ENCODE assay signal across 10 cellular contexts in the genomic region with DNA sequence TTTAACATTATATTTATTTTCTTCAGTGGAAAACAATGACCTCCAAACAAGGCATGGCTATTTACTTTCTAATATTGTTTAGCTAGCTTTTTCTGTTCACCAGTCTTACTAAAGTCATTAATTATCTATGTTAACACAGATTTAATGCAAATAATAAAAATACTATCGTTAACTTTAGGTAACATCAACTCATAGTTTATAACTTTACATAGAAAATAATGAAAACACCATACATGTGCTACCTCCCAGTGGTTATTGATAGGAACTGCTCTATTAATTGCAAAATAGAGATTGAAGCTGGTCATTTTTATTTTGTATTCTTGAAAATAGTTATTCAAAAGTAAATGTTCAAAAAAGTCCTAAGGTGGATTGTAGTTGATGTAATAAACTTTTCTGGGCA.
A peak's percentile ranks its signal among the peaks of the same experiment; 100 is the strongest.
DNase-seq lines count a peak whose midpoint lies in the region; ATAC-seq and TF ChIP-seq lines count a peak whose summit lies in the region.
"Had no signal": no experiment of that assay in that cellular context is flagged by ENCODE, and none has a peak within 500 bp of the region (broad histone marks: within the 10 kb centered on the region; RNA-seq: fewer than 3 reads in every experiment).

No MANE protein-coding gene starts in this region.

- H3K4me1 ChIP-seq in left ventricle myocardium inferior = no peaks in the 10 kb centered on the region
- no peaks in the 10 kb centered on the region for H3K4me1 ChIP-seq in upper lobe of right lung
- no peaks in the 10 kb centered on the region for H3K4me1 ChIP-seq in ascending aorta

- peaks cover 3% of the 10 kb centered on the region for H3K9me3 ChIP-seq in left ventricle myocardium inferior (replicated peaks)
- no peaks in the 10 kb centered on the region for H3K9me3 ChIP-seq in upper lobe of right lung
- no peaks in the 10 kb centered on the region for H3K9me3 ChIP-seq in ascending aorta

- intact Hi-C loops in left ventricle myocardium inferior (cut with micrococcal nuclease) = loop anchor here (10.0 kb wide), 1 partner anchor 610 kb away; no protein-coding TSS in a partner anchor
- intact Hi-C loops in Right ventricle myocardium inferior (cut with DNase I) = loop anchor here (5.0 kb wide), 1 partner anchor 822 kb away; no protein-coding TSS in a partner anchor
- intact Hi-C loops in upper lobe of right lung (cut with DNase I) = no loop called here
- intact Hi-C loops in activated naive CD4-positive, alpha-beta T cell treated with anti-CD3 and anti-CD28 coated beads for 36 hours (cut with micrococcal nuclease) = loop anchor here (10.0 kb wide), 1 partner anchor 910 kb away; no protein-coding TSS in a partner anchor
- intact Hi-C loops in ascending aorta (cut with DNase I) = no loop called here

- H3K4me3 Mint-ChIP-seq in brain = no peak overlapping the region
- H3K4me3 Mint-ChIP-seq in activated naive CD4-positive, alpha-beta T cell treated with anti-CD3 and anti-CD28 coated beads for 36 hours = no peak overlapping the region

- H3K4me1 Mint-ChIP-seq in brain = no peaks in the 10 kb centered on the region
- H3K4me1 Mint-ChIP-seq in activated naive CD4-positive, alpha-beta T cell treated with anti-CD3 and anti-CD28 coated beads for 36 hours (ENCODE audit: low read depth) = no peaks in the 10 kb centered on the region

- DNase-seq in left ventricle myocardium inferior = no peak
- no peak for DNase-seq in Right ventricle myocardium inferior (ENCODE audit: missing footprints)
- DNase-seq in LNCaP clone FGC (ENCODE audit: low read depth) = no peak
- no peak for DNase-seq in upper lobe of right lung
- no peak for DNase-seq in activated naive CD4-positive, alpha-beta T cell treated with anti-CD3 and anti-CD28 coated beads for 36 hours
- DNase-seq in ascending aorta (ENCODE audit: low spot score in 2 of 2) = no peak
- DNase-seq: C1 segment of cervical spinal cord, NCI-H510A treated with DMSO at 0.1 percent for 48 hours had no signal

- ATAC-seq in Right ventricle myocardium inferior = no peak
- no peak for ATAC-seq in upper lobe of right lung
- no peak for ATAC-seq in GM18861 (IDR thresholded peaks at IDR 0.05; ENCODE audit: unreplicated experiment)

- no peaks in the 10 kb centered on the region for H3K36me3 Mint-ChIP-seq in brain
- no peaks in the 10 kb centered on the region for H3K36me3 Mint-ChIP-seq in activated naive CD4-positive, alpha-beta T cell treated with anti-CD3 and anti-CD28 coated beads for 36 hours (ENCODE audit: low read depth)

- H3K4me3 ChIP-seq in left ventricle myocardium inferior (no peak overlapping the region), LNCaP clone FGC (ENCODE audit: low read depth, low read length) (no peak overlapping the region), upper lobe of right lung (no peak overlapping the region), ascending aorta (no peak overlapping the region)

- H3K27ac Mint-ChIP-seq in brain = no peak overlapping the region
- no peak overlapping the region for H3K27ac Mint-ChIP-seq in activated naive CD4-positive, alpha-beta T cell treated with anti-CD3 and anti-CD28 coated beads for 36 hours

- H3K9me3 Mint-ChIP-seq in brain = peaks cover 0 to 2% (median 0%) of the 10 kb centered on the region in 5 experiments
- H3K9me3 Mint-ChIP-seq in activated naive CD4-positive, alpha-beta T cell treated with anti-CD3 and anti-CD28 coated beads for 36 hours = peaks cover 7% of the 10 kb centered on the region

- CTCF ChIA-PET in activated naive CD4-positive, alpha-beta T cell treated with anti-CD3 and anti-CD28 coated beads for 36 hours (lab: Charles Lee) = no interaction called here

- H3K27me3 ChIP-seq in left ventricle myocardium inferior (ENCODE audit: low read depth) (no peaks in the 10 kb centered on the region), upper lobe of right lung (no peaks in the 10 kb centered on the region), ascending aorta (no peaks in the 10 kb centered on the region)

- H3K27me3 Mint-ChIP-seq in brain = no peaks in the 10 kb centered on the region
- H3K27me3 Mint-ChIP-seq in activated naive CD4-positive, alpha-beta T cell treated with anti-CD3 and anti-CD28 coated beads for 36 hours (ENCODE audit: low read depth) = no peaks in the 10 kb centered on the region

- H3K27ac ChIP-seq in left ventricle myocardium inferior (replicated peaks) (no peak overlapping the region), upper lobe of right lung (no peak overlapping the region), ascending aorta (no peak overlapping the region)

- peak; percentile 49 for TF ChIP-seq CTCF in left ventricle myocardium inferior (IDR thresholded peaks at IDR 0.05; ENCODE audit: borderline replicate concordance)
- TF ChIP-seq CTCF in LNCaP clone FGC (IDR thresholded peaks at IDR 0.05; ENCODE audit: control insufficient read depth, extremely low read depth, insufficient read depth) = peak; percentile 43
- peak; percentile 57 to 74 for TF ChIP-seq CTCF in brain (conservative IDR thresholded peaks at IDR 0.05)
- TF ChIP-seq CTCF in upper lobe of right lung (IDR thresholded peaks at IDR 0.05) = peak; percentile 25
- TF ChIP-seq CTCF in ascending aorta (IDR thresholded peaks at IDR 0.05) = no peak

- H3K36me3 ChIP-seq in left ventricle myocardium inferior (no peaks in the 10 kb centered on the region), upper lobe of right lung (no peaks in the 10 kb centered on the region), ascending aorta (no peaks in the 10 kb centered on the region)

Comparison
In these comparisons a context has a peak if more than half of its experiments do, and no peak if none do; other contexts are left out.
1. CTCF ChIP-seq: peak in left ventricle myocardium inferior (single experiment), LNCaP clone FGC (single experiment), brain (2 of 2) and upper lobe of right lung (single experiment); none in ascending aorta (0 of 3).
2. intact Hi-C loops: an anchor here in left ventricle myocardium inferior (10.0 kb wide), Right ventricle myocardium inferior (5.0 kb wide) and activated naive CD4-positive, alpha-beta T cell treated with anti-CD3 and anti-CD28 coated beads for 36 hours (10.0 kb wide); none called in upper lobe of right lung and ascending aorta.